In genomic region chr10:78471326-78471722, GRCh38 we compare ENCODE assay signal across 18 cellular contexts.
DNase-seq lines count a peak whose midpoint lies in the region; ATAC-seq and TF ChIP-seq lines count a peak whose summit lies in the region.
"Had no signal": no experiment of that assay in that cellular context is flagged by ENCODE, and none has a peak within 500 bp of the region (broad histone marks: within the 10 kb centered on the region; RNA-seq: fewer than 3 reads in every experiment).

No MANE protein-coding gene starts in this region.

- H3K4me1 ChIP-seq in Panc1 (ENCODE audit: control insufficient read depth, insufficient read depth, low read length): no peaks in the 10 kb centered on the region
- peaks cover 4% of the 10 kb centered on the region for H3K4me1 ChIP-seq in mesenchymal stem cell (ENCODE audit: control insufficient read depth, insufficient read depth, low read depth, low read length)
- H3K4me1 ChIP-seq in sigmoid colon: peaks cover 0 to 38% (median 35%) of the 10 kb centered on the region in 4 donors
- no peaks in the 10 kb centered on the region for H3K4me1 ChIP-seq in psoas muscle
- no peaks in the 10 kb centered on the region for H3K4me1 ChIP-seq in SJCRH30
- H3K4me1 ChIP-seq in Caco-2: no peaks in the 10 kb centered on the region

- no peaks in the 10 kb centered on the region for H3K36me3 ChIP-seq in Panc1 (ENCODE audit: control insufficient read depth, insufficient read depth, low read length)
- no peaks in the 10 kb centered on the region for H3K36me3 ChIP-seq in mesenchymal stem cell (ENCODE audit: control insufficient read depth in 1 of 2, insufficient read depth in 2 of 2, low read depth in 1 of 2, low read length in 2 of 2)
- no peaks in the 10 kb centered on the region for H3K36me3 ChIP-seq in sigmoid colon
- no peaks in the 10 kb centered on the region for H3K36me3 ChIP-seq in psoas muscle (ENCODE audit: insufficient read depth in 1 of 2, low read depth in 1 of 2)
- no peaks in the 10 kb centered on the region for H3K36me3 ChIP-seq in SJCRH30
- H3K36me3 ChIP-seq in Caco-2 (ENCODE audit: control insufficient read depth, insufficient read depth, low read length): no peaks in the 10 kb centered on the region
- H3K36me3 ChIP-seq: spleen had no signal

- H2AFZ ChIP-seq in mesenchymal stem cell (ENCODE audit: low read depth, low read length): peak overlapping the region; percentile 6

- H3K36me3 Mint-ChIP-seq in Caco-2 (ENCODE audit: insufficient read depth, unreplicated experiment): no peaks in the 10 kb centered on the region
- H3K36me3 Mint-ChIP-seq: CD14-positive monocyte; natural killer cell treated with Interleukin-12 subunit alpha and Interleukin-12 subunit beta and Interleukin-15 and Interleukin-18, amount 100 ng/mL, for 72 hours; T-cell had no signal

- no peak overlapping the region for H2BK5ac ChIP-seq in mesenchymal stem cell (ENCODE audit: low read depth, low read length, poor library complexity, severe bottlenecking)

- TF ChIP-seq POLR2A in sigmoid colon (IDR thresholded peaks at IDR 0.05): no peak

- H3K18ac ChIP-seq in mesenchymal stem cell (ENCODE audit: low read depth in 1 of 2, low read length in 2 of 2): peak overlapping the region in 1 of 2 experiments; percentile 14

- peak; percentile 23; the same call in 1 of the 2 replicates for ATAC-seq in Panc1
- ATAC-seq in psoas muscle: no peak
- ATAC-seq in GM19395 (IDR thresholded peaks at IDR 0.05; ENCODE audit: unreplicated experiment): no peak
- ATAC-seq: Right ventricle myocardium inferior, T-cell had no signal

- 78% methylated on average over 8 of the region's 8 CpGs for WGBS in mesenchymal stem cell
- WGBS in sigmoid colon, 2 donors: 83 to 88% methylated on average over 8 of the region's 8 CpGs
- WGBS in psoas muscle, 3 donors: 87 to 97% (median 89%) methylated on average over 8 of the region's 8 CpGs

- no peak overlapping the region for H2AK5ac ChIP-seq in mesenchymal stem cell (ENCODE audit: low read length, severe bottlenecking)

- H3K27ac Mint-ChIP-seq in Caco-2 (ENCODE audit: unreplicated experiment): no peak overlapping the region
- H3K27ac Mint-ChIP-seq: activated CD4-positive, alpha-beta T cell treated with anti-CD3 and anti-CD28 coated beads, Interleukin-2, amount 10 ng/mL, durations not matched to agents 7 days and 5 days; CD14-positive monocyte; natural killer cell treated with Interleukin-12 subunit alpha and Interleukin-12 subunit beta and Interleukin-15 and Interleukin-18, amount 100 ng/mL, for 72 hours; T-cell had no signal

- no peak overlapping the region for H3K23ac ChIP-seq in mesenchymal stem cell (ENCODE audit: low read length in 2 of 2)

- TF ChIP-seq EP300 in sigmoid colon (IDR thresholded peaks at IDR 0.05): no peak

- peak overlapping the region in 1 of 2 experiments; percentile 13 for H3K14ac ChIP-seq in mesenchymal stem cell (ENCODE audit: low read length in 2 of 2)

- H3K27me3 ChIP-seq in Panc1 (ENCODE audit: control insufficient read depth, insufficient read depth, low read length) (no peaks in the 10 kb centered on the region), mesenchymal stem cell (ENCODE audit: control insufficient read depth in 1 of 2, insufficient read depth in 1 of 2, low read length in 2 of 2) (no peaks in the 10 kb centered on the region), sigmoid colon (no peaks in the 10 kb centered on the region), psoas muscle (ENCODE audit: insufficient read depth in 3 of 3, low read length in 2 of 3) (no peaks in the 10 kb centered on the region), SJCRH30 (no peaks in the 10 kb centered on the region), Caco-2 (replicated peaks; ENCODE audit: control insufficient read depth, insufficient read depth, low read length) (no peaks in the 10 kb centered on the region)
- H3K27me3 ChIP-seq: spleen had no signal

- H3K27me3 Mint-ChIP-seq in Caco-2 (ENCODE audit: insufficient read depth, unreplicated experiment): no peaks in the 10 kb centered on the region
- H3K27me3 Mint-ChIP-seq: activated CD4-positive, alpha-beta T cell treated with anti-CD3 and anti-CD28 coated beads, Interleukin-2, amount 10 ng/mL, durations not matched to agents 7 days and 5 days; natural killer cell treated with Interleukin-12 subunit alpha and Interleukin-12 subunit beta and Interleukin-15 and Interleukin-18, amount 100 ng/mL, for 72 hours had no signal

- H3K4me2 ChIP-seq in mesenchymal stem cell (ENCODE audit: low read length, poor library complexity, severe bottlenecking): no peak overlapping the region

- H4K91ac ChIP-seq in mesenchymal stem cell (ENCODE audit: low read length): peak overlapping the region; percentile 54

- no peaks in the 10 kb centered on the region for H3K9me3 ChIP-seq in Panc1 (ENCODE audit: control insufficient read depth, insufficient read depth, low read depth, low read length)
- no peaks in the 10 kb centered on the region for H3K9me3 ChIP-seq in mesenchymal stem cell (ENCODE audit: control insufficient read depth, low read length)
- no peaks in the 10 kb centered on the region for H3K9me3 ChIP-seq in sigmoid colon
- H3K9me3 ChIP-seq in psoas muscle: no peaks in the 10 kb centered on the region
- H3K9me3 ChIP-seq in SJCRH30 (replicated peaks): no peaks in the 10 kb centered on the region
- no peaks in the 10 kb centered on the region for H3K9me3 ChIP-seq in Caco-2
- H3K9me3 ChIP-seq: spleen had no signal

- H4K8ac ChIP-seq in mesenchymal stem cell (ENCODE audit: low read length): no peak overlapping the region

- H3K4me3 ChIP-seq in Panc1 (ENCODE audit: low read depth in 2 of 2, low read length in 2 of 2): no peak overlapping the region
- H3K4me3 ChIP-seq in mesenchymal stem cell (ENCODE audit: insufficient read depth in 1 of 2, low read depth in 1 of 2, low read length in 2 of 2): no peak overlapping the region
- no peak overlapping the region for H3K4me3 ChIP-seq in sigmoid colon
- H3K4me3 ChIP-seq in psoas muscle: no peak overlapping the region
- no peak overlapping the region for H3K4me3 ChIP-seq in SJCRH30
- H3K4me3 ChIP-seq in Caco-2 (ENCODE audit: low read depth, low read length): no peak overlapping the region
- H3K4me3 ChIP-seq: spleen had no signal

- H2BK12ac ChIP-seq in mesenchymal stem cell (ENCODE audit: low read length in 2 of 2): no peak overlapping the region

- H3K4me3 Mint-ChIP-seq in Caco-2 (ENCODE audit: unreplicated experiment): no peak overlapping the region
- H3K4me3 Mint-ChIP-seq: activated CD4-positive, alpha-beta T cell treated with anti-CD3 and anti-CD28 coated beads, Interleukin-2, amount 10 ng/mL, durations not matched to agents 7 days and 5 days; CD14-positive monocyte; natural killer cell treated with Interleukin-12 subunit alpha and Interleukin-12 subunit beta and Interleukin-15 and Interleukin-18, amount 100 ng/mL, for 72 hours; T-cell had no signal

- no peak overlapping the region for H2BK15ac ChIP-seq in mesenchymal stem cell (ENCODE audit: low read depth, poor library complexity, severe bottlenecking)

- BruUV-seq in Panc1 (replicated peaks; lab: Mats Ljungman, UMichigan): no TSS peak
- no TSS peak for BruUV-seq in Caco-2 (replicated peaks; lab: Mats Ljungman, UMichigan)

- peaks cover 9% of the 10 kb centered on the region for H3K9me3 Mint-ChIP-seq in Caco-2 (ENCODE audit: unreplicated experiment)
- H3K9me3 Mint-ChIP-seq: activated CD4-positive, alpha-beta T cell treated with anti-CD3 and anti-CD28 coated beads, Interleukin-2, amount 10 ng/mL, durations not matched to agents 7 days and 5 days; natural killer cell treated with Interleukin-12 subunit alpha and Interleukin-12 subunit beta and Interleukin-15 and Interleukin-18, amount 100 ng/mL, for 72 hours had no signal

- H3K4me1 Mint-ChIP-seq in Caco-2 (ENCODE audit: low read depth, unreplicated experiment): peaks cover 8% of the 10 kb centered on the region
- H3K4me1 Mint-ChIP-seq: CD14-positive monocyte, T-cell had no signal

- H3K27ac ChIP-seq in Panc1 (ENCODE audit: low read length): no peak overlapping the region
- H3K27ac ChIP-seq in mesenchymal stem cell (ENCODE audit: low read length, poor library complexity, severe bottlenecking): no peak overlapping the region
- H3K27ac ChIP-seq in sigmoid colon: peak overlapping the region in 3 of 4 donors; percentile 79 to 90 (median 84)
- H3K27ac ChIP-seq in psoas muscle: no peak overlapping the region
- H3K27ac ChIP-seq in SJCRH30: no peak overlapping the region

- no peak overlapping the region for H2BK120ac ChIP-seq in mesenchymal stem cell (ENCODE audit: low read depth, low read length)

- TF ChIP-seq CTCF in Panc1 (IDR thresholded peaks at IDR 0.05) (no peak), sigmoid colon (IDR thresholded peaks at IDR 0.05) (peak in 1 of 4 experiments; percentile 20), psoas muscle (IDR thresholded peaks at IDR 0.05) (no peak), Caco-2 (IDR thresholded peaks at IDR 0.05; ENCODE audit: insufficient read depth in 1 of 2, low read depth in 1 of 2, low read length in 1 of 2, severe bottlenecking in 1 of 2, unreplicated experiment in 1 of 2) (no peak)

- POLR2A ChIA-PET in Panc1 (lab: Charles Lee) (no interaction called here), Caco-2 (lab: Charles Lee) (no interaction called here)

- DNase-seq in AG20443 (ENCODE audit: low spot score): peak; percentile 5
- DNase-seq in Panc1 (ENCODE audit: low read depth, low spot score): no peak
- no peak for DNase-seq in mesenchymal stem cell
- DNase-seq in sigmoid colon: no peak
- DNase-seq in psoas muscle: no peak
- DNase-seq in SJCRH30: no peak
- DNase-seq in Caco-2: no peak
- DNase-seq: ACHN; activated CD4-positive, alpha-beta T cell treated with anti-CD3 and anti-CD28 coated beads, Interleukin-2, amount 10 ng/mL, durations not matched to agents 7 days and 5 days; mesendoderm; NCI-H526; spleen; stimulated activated CD4-positive, alpha-beta T cell treated with anti-CD3 and anti-CD28 coated beads, Interleukin-4, amount 100 ng/mL, for 24 hours; T-cell had no signal

- in situ Hi-C loops in Panc1 (cut with HindIII; ENCODE audit: low pct_unique_long_range_greater_than_20kb, low sequenced_read_pairs): no loop called here

- no peak overlapping the region for H3K4ac ChIP-seq in mesenchymal stem cell (ENCODE audit: low read depth in 1 of 2, low read length in 2 of 2)

- CTCF ChIA-PET in Panc1 (lab: Charles Lee) (no interaction called here), Caco-2 (lab: Charles Lee) (no interaction called here)

- no peak overlapping the region for H3K9ac ChIP-seq in mesenchymal stem cell (ENCODE audit: low read length)

- no peaks in the 10 kb centered on the region for H3K79me1 ChIP-seq in mesenchymal stem cell (replicated peaks; ENCODE audit: low read length, poor library complexity, severe bottlenecking)

- intact Hi-C loops in Panc1 (cut with micrococcal nuclease; ENCODE audit: unreplicated experiment): no loop called here
- intact Hi-C loops in sigmoid colon (cut with DNase I): loop anchor here (5.0 kb wide), 3 partner anchors 64 to 159 kb away; no protein-coding TSS in a partner anchor
- intact Hi-C loops in psoas muscle (cut with DNase I): no loop called here
- intact Hi-C loops in Caco-2 (cut with micrococcal nuclease; ENCODE audit: unreplicated experiment): no loop called here

Comparison
In these comparisons a context has a peak if more than half of its experiments do, and no peak if none do; other contexts are left out.
1. H3K27ac ChIP-seq: peak in sigmoid colon (3 of 4); none in Panc1 (single experiment), mesenchymal stem cell (single experiment), psoas muscle (single experiment) and SJCRH30 (single experiment).